In the genomic region with DNA sequence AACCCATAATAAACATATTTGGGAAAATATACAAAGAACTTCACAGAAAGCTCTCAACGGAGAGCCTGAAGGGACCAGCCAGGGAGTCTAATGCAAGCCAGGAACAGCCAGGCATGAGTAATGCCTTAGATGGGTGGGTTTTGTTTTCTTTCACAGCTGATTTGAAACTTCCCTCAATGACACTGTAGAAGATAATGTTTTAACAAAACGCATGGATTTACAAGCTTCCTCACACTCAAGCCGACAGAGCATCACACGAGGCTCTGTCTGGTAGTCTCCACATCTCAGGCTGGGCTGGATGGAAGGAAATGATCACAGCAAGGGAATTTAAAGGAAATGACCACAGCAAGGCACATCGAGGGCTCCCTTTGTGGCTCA, we compare ENCODE assay signal across 13 cellular contexts.
A peak's percentile ranks its signal among the peaks of the same experiment; 100 is the strongest.
DNase-seq lines count a peak whose midpoint lies in the region; ATAC-seq, FAIRE-seq and TF ChIP-seq lines count a peak whose summit lies in the region.
"Had no signal": no experiment of that assay in that cellular context is flagged by ENCODE, and none has a peak within 500 bp of the region (broad histone marks: within the 10 kb centered on the region; RNA-seq: fewer than 3 reads in every experiment).

No MANE protein-coding gene starts in this region.

- no peak overlapping the region for H3K27ac ChIP-seq in right cardiac atrium (ENCODE audit: low read length)
- peak overlapping the region in 4 of 5 donors; percentile 54 to 71 (median 64) for H3K27ac ChIP-seq in stomach

- intact Hi-C loops in right cardiac atrium (cut with DNase I) (no loop called here), stomach (cut with DNase I; ENCODE audit: low total_unique reads) (no loop called here)

- H3K27me3 ChIP-seq in right cardiac atrium (ENCODE audit: control insufficient read depth, insufficient read depth) = no peaks in the 10 kb centered on the region
- H3K27me3 ChIP-seq in stomach = no peaks in the 10 kb centered on the region

- TF ChIP-seq CTCF in stomach (IDR thresholded peaks at IDR 0.05) = no peak

- WGBS in right cardiac atrium = 30% methylated on average over 5 of the region's 5 CpGs
- 66 to 78% (median 72%) methylated on average over 5 of the region's 5 CpGs for WGBS in stomach, 5 donors

- no peaks in the 10 kb centered on the region for H3K36me3 ChIP-seq in stomach

- H3K4me1 ChIP-seq in right cardiac atrium (ENCODE audit: control insufficient read depth, insufficient read depth, low read length) (no peaks in the 10 kb centered on the region), stomach (peaks cover 0 to 15% (median 4%) of the 10 kb centered on the region in 4 donors)

- TF ChIP-seq POLR2A in stomach (IDR thresholded peaks at IDR 0.05) = no peak
- TF ChIP-seq POLR2A in H54 (IDR thresholded peaks at IDR 0.05; ENCODE audit: low read depth, low read length) = no peak

- ATAC-seq in right cardiac atrium (peak; percentile 81 to 95), HG03565 (IDR thresholded peaks at IDR 0.05; ENCODE audit: unreplicated experiment) (no peak)

- no peaks in the 10 kb centered on the region for H3K9me3 ChIP-seq in right cardiac atrium (ENCODE audit: control insufficient read depth, low read length)
- no peaks in the 10 kb centered on the region for H3K9me3 ChIP-seq in stomach

- no peak for TF ChIP-seq EP300 in stomach (IDR thresholded peaks at IDR 0.05)

- no peak overlapping the region for H3K4me3 ChIP-seq in right cardiac atrium (ENCODE audit: low read length)
- H3K4me3 ChIP-seq in stomach = no peak overlapping the region

- FAIRE-seq in H54 (lab: Jason Lieb, UNC) = no peak

- DNase-seq in GM04504 (ENCODE audit: low read depth) (peak; percentile 60), dedifferentiated amniotic fluid mesenchymal stem cell (ENCODE audit: extremely low spot score) (peak; percentile 64), right cardiac atrium (no peak), stomach (no peak), LoVo (ENCODE audit: low spot score) (no peak), Kasumi-1 (lab: John Stamatoyannopoulos, UW) (no peak), H54 (ENCODE audit: insufficient read length, low spot score) (no peak)
- DNase-seq: activated T-cell treated with anti-CD3 and anti-CD28 coated beads for 4 hours; CD4-positive, CD25-positive, alpha-beta regulatory T cell; NCI-H2171; stimulated activated CD4-positive, alpha-beta T cell treated with anti-CD3 and anti-CD28 coated beads, Interleukin-4, amount 100 ng/mL, for 1 hour; stimulated activated naive CD4-positive, alpha-beta T cell had no signal

Comparison
In these comparisons a context has a peak if more than half of its experiments do, and no peak if none do; other contexts are left out.
1. DNase-seq: peak in GM04504 (single experiment) and dedifferentiated amniotic fluid mesenchymal stem cell (single experiment); none in right cardiac atrium (0 of 3), stomach (single experiment), LoVo (single experiment), Kasumi-1 (0 of 2) and H54 (single experiment).